8 cellular contexts compared by ENCODE assay signal in genomic region chr10:74190494-74190893, GRCh38. TPM values are rescaled to one million over a fixed set of nuclear protein-coding genes. Genes with fewer than 3 reads are reported as not detected.
DNase-seq lines count a peak whose midpoint lies in the region; ATAC-seq, FAIRE-seq and TF ChIP-seq lines count a peak whose summit lies in the region.

No MANE protein-coding gene starts in this region.

- peak overlapping the region; percentile 47 for H3K4me2 ChIP-seq in OCI-LY1 (ENCODE audit: low read length)
- H3K4me2 ChIP-seq in endothelial cell of umbilical vein (ENCODE audit: insufficient read depth, low read length): peak overlapping the region; percentile 46

- no peak for TF ChIP-seq POLR2A in endothelial cell of umbilical vein (IDR thresholded peaks at IDR 0.05; ENCODE audit: low read depth, low read length)

- H3K27ac ChIP-seq in OCI-LY1 (ENCODE audit: low read depth, low read length, poor library complexity, severe bottlenecking) (peak overlapping the region; percentile 73), endothelial cell of umbilical vein (ENCODE audit: insufficient read depth, low read depth, low read length) (peak overlapping the region; percentile 25)

- no peaks in the 10 kb centered on the region for H3F3A ChIP-seq in OCI-LY1 (ENCODE audit: insufficient read depth, low read length)

- TF ChIP-seq CTCF in OCI-LY1 (IDR thresholded peaks at IDR 0.05; ENCODE audit: low read length) (no peak), endothelial cell of umbilical vein (IDR thresholded peaks at IDR 0.05; ENCODE audit: extremely low read depth in 1 of 2, insufficient read depth in 1 of 2, low read depth in 1 of 2, low read length in 2 of 2) (no peak)

- H3K36me3 ChIP-seq in OCI-LY1 (ENCODE audit: insufficient read depth, low read length) (no peaks in the 10 kb centered on the region), endothelial cell of umbilical vein (ENCODE audit: control insufficient read depth in 2 of 2, extremely low read depth in 1 of 2, insufficient read depth in 2 of 2, low read length in 2 of 2) (no peaks in the 10 kb centered on the region)

- H3K9me3 ChIP-seq in OCI-LY1 (ENCODE audit: low read length) (no peaks in the 10 kb centered on the region), endothelial cell of umbilical vein (replicated peaks; ENCODE audit: control insufficient read depth, insufficient read depth, low read length) (no peaks in the 10 kb centered on the region)

- no peaks in the 10 kb centered on the region for H4K20me1 ChIP-seq in OCI-LY1 (ENCODE audit: insufficient read depth, low read length)
- H4K20me1 ChIP-seq in endothelial cell of umbilical vein (replicated peaks; ENCODE audit: control insufficient read depth, extremely low read depth, insufficient read depth, low read length): no peaks in the 10 kb centered on the region

- H3K4me1 ChIP-seq in OCI-LY1 (ENCODE audit: insufficient read depth, low read length, severe bottlenecking): peaks cover 21% of the 10 kb centered on the region
- peaks cover 13% of the 10 kb centered on the region for H3K4me1 ChIP-seq in endothelial cell of umbilical vein (ENCODE audit: control insufficient read depth, extremely low read depth, insufficient read depth, low read length)

- peak overlapping the region; percentile 23; the same call in 1 of the 2 replicates for H3K9ac ChIP-seq in OCI-LY1 (ENCODE audit: low read length)
- H3K9ac ChIP-seq in endothelial cell of umbilical vein (replicated peaks; ENCODE audit: extremely low read depth, insufficient read depth, low read length): no peak overlapping the region

- FAIRE-seq in endothelial cell of umbilical vein (lab: Jason Lieb, UNC): no peak

- ATAC-seq in HG02642 (IDR thresholded peaks at IDR 0.05; ENCODE audit: poor library complexity, unreplicated experiment) (no peak), HG02870 (IDR thresholded peaks at IDR 0.05; ENCODE audit: unreplicated experiment) (no peak), HG03280 (IDR thresholded peaks at IDR 0.05; ENCODE audit: unreplicated experiment) (no peak)

- dilution Hi-C loops in endothelial cell of umbilical vein (cut with MboI; ENCODE audit: extremely low pct_ligation_motif_present, low sequenced_read_pairs): no loop called here

- H3K9me1 ChIP-seq in endothelial cell of umbilical vein (replicated peaks; ENCODE audit: control insufficient read depth, extremely low read depth, insufficient read depth, low read length): no peaks in the 10 kb centered on the region

- DNase-seq in endothelial cell of umbilical vein (ENCODE audit: low read depth, low spot score) (no peak), renal cortical epithelial cell (ENCODE audit: low read depth) (peak; percentile 75), DMS79 (lab: John Stamatoyannopoulos, UW) (no peak)

- no peaks in the 10 kb centered on the region for H3K9me2 ChIP-seq in OCI-LY1 (ENCODE audit: low read depth, low read length)

- H2AFZ ChIP-seq in OCI-LY1 (ENCODE audit: low read length): no peak overlapping the region
- H2AFZ ChIP-seq in endothelial cell of umbilical vein (ENCODE audit: low read depth, low read length): peak overlapping the region; percentile 2

- H3K4me3 ChIP-seq in GM08714 (ENCODE audit: low read length): peak overlapping the region; percentile 52
- H3K4me3 ChIP-seq in OCI-LY1 (ENCODE audit: low read depth, low read length, poor library complexity, severe bottlenecking): peak overlapping the region; percentile 35
- H3K4me3 ChIP-seq in endothelial cell of umbilical vein (replicated peaks in 1 of 3; ENCODE audit: insufficient read depth in 1 of 3, low read depth in 1 of 3, low read length in 3 of 3): no peak overlapping the region

- peaks cover 89% of the 10 kb centered on the region for H3K79me2 ChIP-seq in OCI-LY1 (ENCODE audit: insufficient read depth, low read length)
- H3K79me2 ChIP-seq in endothelial cell of umbilical vein (ENCODE audit: control insufficient read depth, insufficient read depth, low read length): peaks cover 86% of the 10 kb centered on the region

- intact Hi-C loops in endothelial cell of umbilical vein (cut with micrococcal nuclease): no loop called here

- no TSS peak for BruUV-seq in endothelial cell of umbilical vein (replicated peaks; lab: Mats Ljungman, UMichigan)

- H3K27me3 ChIP-seq in OCI-LY1 (ENCODE audit: insufficient read depth, low read length) (no peaks in the 10 kb centered on the region), endothelial cell of umbilical vein (ENCODE audit: control insufficient read depth in 2 of 2, insufficient read depth in 2 of 2, low read length in 2 of 2) (no peaks in the 10 kb centered on the region)

- POLR2A ChIA-PET in endothelial cell of umbilical vein (lab: Charles Lee): interaction anchor here (0.7 kb wide), 1 partner anchor 41 kb away, joined by 6 read pairs; no protein-coding TSS in a partner anchor

- CTCF ChIA-PET in endothelial cell of umbilical vein (lab: Charles Lee): interaction anchor here (1.1 to 2.2 kb wide), 4 partner anchors 12 to 44 kb away, joined by 4 to 9 read pairs (median 8); no protein-coding TSS in a partner anchor

TF ChIP-seq in endothelial cell of umbilical vein, 7 proteins besides CTCF, POLR2A, EP300 and RAD21:
- no peak for TF ChIP-seq JUN (IDR thresholded peaks at IDR 0.05; ENCODE audit: borderline replicate concordance, insufficient read depth, insufficient read length, low read depth)
- no peak for TF ChIP-seq GATA2 (IDR thresholded peaks at IDR 0.05; ENCODE audit: insufficient read depth, insufficient read length, low read depth, low read length)

RNA-seq across cellular contexts. Expression of gene ADK, which starts 39.5 kb away (rescaled TPM):
- 38.1 and 46.5 TPM in 2 replicates for total RNA-seq in endothelial cell of umbilical vein
- polyA plus RNA-seq in endothelial cell of umbilical vein: 7.6 and 11.7 TPM in 2 replicates
- 20.8 and 22.6 TPM in 2 replicates for polyA plus RNA-seq in endothelial cell of umbilical vein (2011; cell fraction: cytosol; rRNA removed)
- polyA plus RNA-seq in endothelial cell of umbilical vein (2011; cell fraction: nucleus; rRNA removed): 11.0 and 15.0 TPM in 2 replicates
- 44.7 and 51.9 TPM in 2 replicates for polyA plus RNA-seq in endothelial cell of umbilical vein (2012)
- polyA minus RNA-seq in endothelial cell of umbilical vein: 8.9 and 13.5 TPM in 2 replicates
- polyA minus RNA-seq in endothelial cell of umbilical vein (2011; cell fraction: cytosol; rRNA and poly(A)+ RNA removed): 22.1 TPM
- 24.8 and 32.1 TPM in 2 replicates for polyA minus RNA-seq in endothelial cell of umbilical vein (2011; cell fraction: nucleus; rRNA and poly(A)+ RNA removed)
- total RNA-seq in renal cortical epithelial cell: 66.9 and 74.9 TPM in 2 replicates

RNA-seq across cellular contexts. Expression of gene AP3M1, which starts 39.9 kb away (rescaled TPM):
- 52.9 and 58.8 TPM in 2 replicates for total RNA-seq in endothelial cell of umbilical vein
- 28.6 and 34.0 TPM in 2 replicates for polyA plus RNA-seq in endothelial cell of umbilical vein
- 32.8 and 33.7 TPM in 2 replicates for polyA plus RNA-seq in endothelial cell of umbilical vein (2011; cell fraction: cytosol; rRNA removed)
- 36.0 and 49.9 TPM in 2 replicates for polyA plus RNA-seq in endothelial cell of umbilical vein (2011; cell fraction: nucleus; rRNA removed)
- 57.6 and 63.8 TPM in 2 replicates for polyA plus RNA-seq in endothelial cell of umbilical vein (2012)
- polyA minus RNA-seq in endothelial cell of umbilical vein: 60.2 and 63.1 TPM in 2 replicates
- 36.4 TPM for polyA minus RNA-seq in endothelial cell of umbilical vein (2011; cell fraction: cytosol; rRNA and poly(A)+ RNA removed)
- 43.1 and 61.3 TPM in 2 replicates for polyA minus RNA-seq in endothelial cell of umbilical vein (2011; cell fraction: nucleus; rRNA and poly(A)+ RNA removed)
- 42.7 and 48.7 TPM in 2 replicates for total RNA-seq in renal cortical epithelial cell

Comparison
In these comparisons a context has a peak if more than half of its experiments do, and no peak if none do; other contexts are left out.
1. H3K4me3 ChIP-seq: peak in GM08714 (single experiment) and OCI-LY1 (single experiment); none in endothelial cell of umbilical vein (0 of 3).